Comparison of ENCODE assay signal across 13 cellular contexts in genomic region chr5:96326902-96327301, GRCh38.
A peak's percentile ranks its signal among the peaks of the same experiment; 100 is the strongest.
DNase-seq lines count a peak whose midpoint lies in the region; ATAC-seq and TF ChIP-seq lines count a peak whose summit lies in the region.
"Had no signal": no experiment of that assay in that cellular context is flagged by ENCODE, and none has a peak within 500 bp of the region (broad histone marks: within the 10 kb centered on the region; RNA-seq: fewer than 3 reads in every experiment).

No MANE protein-coding gene starts in this region.

- peaks cover 4% of the 10 kb centered on the region for H3K4me1 ChIP-seq in psoas muscle

- H3K27ac ChIP-seq in psoas muscle: no peak overlapping the region

- H3K27ac Mint-ChIP-seq in activated CD8-positive, alpha-beta T cell treated with anti-CD3 and anti-CD28 coated beads, Interleukin-2, amount 10 ng/mL, durations not matched to agents 7 days and 5 days: no peak overlapping the region

- H3K27me3 Mint-ChIP-seq in activated CD8-positive, alpha-beta T cell treated with anti-CD3 and anti-CD28 coated beads, Interleukin-2, amount 10 ng/mL, durations not matched to agents 7 days and 5 days (ENCODE audit: low read depth): peaks cover 20% of the 10 kb centered on the region

- no peak overlapping the region for H3K4me3 ChIP-seq in psoas muscle

- H3K36me3 ChIP-seq in psoas muscle (ENCODE audit: insufficient read depth in 1 of 2, low read depth in 1 of 2): no peaks in the 10 kb centered on the region

- no peak for DNase-seq in activated CD8-positive, alpha-beta T cell treated with anti-CD3 and anti-CD28 coated beads, Interleukin-2, amount 10 ng/mL, durations not matched to agents 7 days and 5 days
- no peak for DNase-seq in T-helper 1 cell
- DNase-seq in NCI-H2227 (lab: John Stamatoyannopoulos, UW; ENCODE audit: unreplicated experiment): no peak
- no peak for DNase-seq in psoas muscle
- DNase-seq: activated CD8-positive, alpha-beta memory T cell treated with anti-CD3 and anti-CD28 coated beads, Interleukin-2, amount 50 U/mL, for 4 hours; DMS79; mesenchymal stem cell; NCI-H2227 treated with DMSO at 0.1 percent for 48 hours; stimulated activated CD4-positive, alpha-beta T cell treated with anti-CD3 and anti-CD28 coated beads, Interleukin-12 subunit alpha, Interleukin-12 subunit beta, amount 100 ng/mL, for 4 hours had no signal

- no peaks in the 10 kb centered on the region for H3K4me1 Mint-ChIP-seq in activated CD8-positive, alpha-beta T cell treated with anti-CD3 and anti-CD28 coated beads, Interleukin-2, amount 10 ng/mL, durations not matched to agents 7 days and 5 days (ENCODE audit: low read depth)

- H3K27me3 ChIP-seq in psoas muscle (ENCODE audit: insufficient read depth in 3 of 3, low read length in 2 of 3): no peaks in the 10 kb centered on the region

- no peak overlapping the region for H3K4me3 Mint-ChIP-seq in activated CD8-positive, alpha-beta T cell treated with anti-CD3 and anti-CD28 coated beads, Interleukin-2, amount 10 ng/mL, durations not matched to agents 7 days and 5 days

- H3K36me3 Mint-ChIP-seq in activated CD8-positive, alpha-beta T cell treated with anti-CD3 and anti-CD28 coated beads, Interleukin-2, amount 10 ng/mL, durations not matched to agents 7 days and 5 days (ENCODE audit: low read depth): no peaks in the 10 kb centered on the region

- POLR2A ChIA-PET in activated CD8-positive, alpha-beta T cell treated with anti-CD3 and anti-CD28 coated beads, Interleukin-2, amount 10 ng/mL, durations not matched to agents 7 days and 5 days (lab: Charles Lee): no interaction called here

- H3K9me3 Mint-ChIP-seq in activated CD8-positive, alpha-beta T cell treated with anti-CD3 and anti-CD28 coated beads, Interleukin-2, amount 10 ng/mL, durations not matched to agents 7 days and 5 days (ENCODE audit: insufficient read depth): no peaks in the 10 kb centered on the region

- WGBS in psoas muscle, 3 donors: 80 to 89% (median 81%) methylated on average over 4 of the region's 4 CpGs

- CTCF ChIA-PET in activated CD8-positive, alpha-beta T cell treated with anti-CD3 and anti-CD28 coated beads, Interleukin-2, amount 10 ng/mL, durations not matched to agents 7 days and 5 days (lab: Charles Lee): no interaction called here

- intact Hi-C loops in psoas muscle (cut with DNase I): no loop called here

- no peaks in the 10 kb centered on the region for H3K9me3 ChIP-seq in psoas muscle

- ATAC-seq in GM18508 (IDR thresholded peaks at IDR 0.05; ENCODE audit: insufficient read depth, unreplicated experiment) (peak; percentile 76), GM19467 (IDR thresholded peaks at IDR 0.05; ENCODE audit: unreplicated experiment) (peak; percentile 87), HG02852 (IDR thresholded peaks at IDR 0.05; ENCODE audit: unreplicated experiment) (peak; percentile 82), HG03520 (IDR thresholded peaks at IDR 0.05; ENCODE audit: unreplicated experiment) (peak; percentile 84), psoas muscle (no peak)
- ATAC-seq in activated CD8-positive, alpha-beta T cell treated with anti-CD3 and anti-CD28 coated beads, Interleukin-2, amount 10 ng/mL, durations not matched to agents 7 days and 5 days: no peak

- TF ChIP-seq CTCF in psoas muscle (IDR thresholded peaks at IDR 0.05): no peak

Comparison
In these comparisons a context has a peak if more than half of its experiments do, and no peak if none do; other contexts are left out.
1. ATAC-seq: peak in GM18508 (single experiment), GM19467 (single experiment), HG02852 (single experiment) and HG03520 (single experiment); none in activated CD8-positive, alpha-beta T cell treated with anti-CD3 and anti-CD28 coated beads, Interleukin-2, amount 10 ng/mL, durations not matched to agents 7 days and 5 days (single experiment) and psoas muscle (0 of 4).